23 cellular contexts compared by ENCODE assay signal in the genomic region with DNA sequence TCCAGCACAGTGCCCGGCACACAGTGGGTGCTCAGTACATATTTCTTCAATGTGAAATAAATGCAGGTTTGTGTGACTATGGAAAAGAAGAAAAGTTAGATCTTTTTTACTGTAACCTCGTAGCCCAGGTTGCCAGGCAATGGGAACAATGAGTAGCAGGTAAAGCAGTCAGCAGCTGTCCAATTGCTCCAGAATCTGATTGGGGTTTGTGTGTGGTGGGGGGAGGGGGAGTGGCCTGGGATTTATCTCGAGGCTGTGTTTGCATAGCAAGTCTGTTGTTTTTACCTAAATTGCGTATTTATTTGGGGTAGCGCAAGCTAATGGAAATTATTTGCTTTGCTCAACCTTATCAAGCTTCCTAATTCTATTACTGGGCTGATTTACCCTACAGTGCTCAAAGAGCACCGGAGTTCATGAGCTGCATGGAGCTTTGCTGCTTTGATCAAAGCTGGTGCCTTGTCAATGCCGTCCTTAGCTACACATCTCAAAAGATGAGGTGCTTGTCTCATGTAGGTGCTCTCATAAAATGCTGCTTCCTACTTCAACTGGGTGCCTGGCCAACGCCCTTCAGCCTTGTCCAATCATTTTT.
DNase-seq lines count a peak whose midpoint lies in the region; ATAC-seq, FAIRE-seq and TF ChIP-seq lines count a peak whose summit lies in the region.
"Had no signal": no experiment of that assay in that cellular context is flagged by ENCODE, and none has a peak within 500 bp of the region (broad histone marks: within the 10 kb centered on the region; RNA-seq: fewer than 3 reads in every experiment).

No MANE protein-coding gene starts in this region.

- H2BK120ac ChIP-seq in H1 (replicated peaks; ENCODE audit: low read depth, low read length) = peak overlapping the region; percentile 99

- H3K27ac ChIP-seq in HUES6 (ENCODE audit: low read depth, low read length) = peak overlapping the region; percentile 68; the same call in 1 of the 2 replicates
- no peak overlapping the region for H3K27ac ChIP-seq in H1 (ENCODE audit: low read depth, low read length)
- no peak overlapping the region for H3K27ac ChIP-seq in pancreas

- H3K79me1 ChIP-seq in H1 (ENCODE audit: low read depth, low read length) = no peaks in the 10 kb centered on the region

- no peak overlapping the region for H3K14ac ChIP-seq in H1 (ENCODE audit: insufficient read length)

- POLR2A ChIA-PET in H1 (lab: Charles Lee; ENCODE audit: partially characterized antibody) = no interaction called here

- TF ChIP-seq RAD21 in H1 (IDR thresholded peaks at IDR 0.05 in 1 of 2, conservative IDR thresholded peaks at IDR 0.05 in 1 of 2; ENCODE audit: low read depth in 2 of 2, low read length in 2 of 2) = no peak

- in situ Hi-C loops in ACHN (cut with HindIII; ENCODE audit: low pct_ligation_motif_present, low pct_unique_long_range_greater_than_20kb, low sequenced_read_pairs) (no loop called here), KBM-7 (cut with MboI; ENCODE audit: low pct_unique_long_range_greater_than_20kb, low sequenced_read_pairs) (no loop called here)

- H3K4me2 ChIP-seq in H1 (ENCODE audit: insufficient read depth in 1 of 2, low read depth in 2 of 2, low read length in 2 of 2) = peak overlapping the region in 1 of 2 experiments; percentile 37; a peak in 2 of 4 replicates

- no peaks in the 10 kb centered on the region for H3K36me3 ChIP-seq in BE2C
- no peaks in the 10 kb centered on the region for H3K36me3 ChIP-seq in HUES6 (ENCODE audit: control insufficient read depth, insufficient read depth, low read length)
- H3K36me3 ChIP-seq in H1 (ENCODE audit: control insufficient read depth in 2 of 4, insufficient read depth in 4 of 4, low read length in 3 of 4) = no peaks in the 10 kb centered on the region
- H3K36me3 ChIP-seq in pancreas = no peaks in the 10 kb centered on the region
- H3K36me3 ChIP-seq: HAP-1 had no signal

- peak overlapping the region; percentile 60 for H2BK12ac ChIP-seq in H1 (ENCODE audit: low read depth, low read length)

- H3K79me2 ChIP-seq in H1 (ENCODE audit: control insufficient read depth in 1 of 2, insufficient read depth in 2 of 2, low read length in 2 of 2) = no peaks in the 10 kb centered on the region

- H3K27me3 ChIP-seq in BE2C (no peaks in the 10 kb centered on the region), HUES6 (ENCODE audit: control insufficient read depth, insufficient read depth, low read length) (no peaks in the 10 kb centered on the region), H1 (replicated peaks in 1 of 4; ENCODE audit: control insufficient read depth in 3 of 4, extremely low read depth in 1 of 4, insufficient read depth in 3 of 4, low read length in 3 of 4) (no peaks in the 10 kb centered on the region), pancreas (peaks cover 0 to 5% (median 0%) of the 10 kb centered on the region in 4 donors)

- WGBS in H1 (ENCODE audit: extremely low coverage in 1 of 2, insufficient coverage in 1 of 2, insufficient read length in 1 of 2, insufficient replicate concordance in 2 of 2, low coverage in 1 of 2, low lambda C conversion rate in 2 of 2, missing lambda C conversion rate in 1 of 2), 2 experiments = 55% methylated on average over 8 of the region's 8 CpGs; no CpG with 5 or more reads in 1 of the 2 experiments
- 29% methylated on average over 8 of the region's 8 CpGs for WGBS in pancreas, 2 donors

- H3K4me3 ChIP-seq in BE2C (ENCODE audit: low read depth, low read length) (peak overlapping the region; percentile 33), HUES6 (ENCODE audit: low read depth, low read length) (peak overlapping the region; percentile 8; the same call in 1 of the 2 replicates), H1 (ENCODE audit: extremely low read depth in 1 of 4, insufficient read depth in 2 of 4, low read depth in 3 of 4, low read length in 4 of 4) (no peak overlapping the region), pancreas (no peak overlapping the region)
- H3K4me3 ChIP-seq: HAP-1 had no signal

- DNase-seq in BE2C (peak; percentile 75), H1 (ENCODE audit: low read depth in 1 of 2, low spot score in 2 of 2) (no peak), pancreas (peak in 1 of 6 donors; percentile 15), ACHN (no peak), KBM-7 (no peak), D721Med (ENCODE audit: insufficient read length, low spot score) (no peak)
- DNase-seq: CD8-positive, alpha-beta memory T cell; DND-41; HFFc6; NCI-H1048; NCI-H1417; NCI-H1694; NCI-H2029 treated with DMSO at 0.1 percent for 48 hours; NCI-H2171 treated with DMSO at 0.1 percent for 48 hours; NCI-H345; NCI-H524 treated with DMSO at 0.1 percent for 48 hours; NCI-H774; SIG-M5; T-cell had no signal

- CTCF ChIA-PET in H1 (lab: Charles Lee; ENCODE audit: partially characterized antibody) = no interaction called here

- peak; percentile 30 to 81 (median 72) for ATAC-seq in pancreas
- ATAC-seq: T-cell had no signal

- H2AFZ ChIP-seq in H1 (ENCODE audit: low read length) = no peak overlapping the region

- H3K4me1 ChIP-seq in BE2C (peaks cover 8% of the 10 kb centered on the region), HUES6 (ENCODE audit: control insufficient read depth, insufficient read depth, low read length) (peaks cover 49% of the 10 kb centered on the region), H1 (replicated peaks in 1 of 4; ENCODE audit: control insufficient read depth in 3 of 4, insufficient read depth in 4 of 4, low read length in 3 of 4) (peaks cover 0 to 8% (median 6%) of the 10 kb centered on the region in 4 experiments; a peak in 4 of 7 replicates), pancreas (peaks cover 0 to 6% (median 0%) of the 10 kb centered on the region in 3 donors)
- H3K4me1 ChIP-seq: HAP-1 had no signal

- no peak for TF ChIP-seq EP300 in H1 (IDR thresholded peaks at IDR 0.05; ENCODE audit: borderline replicate concordance in 1 of 2, low read depth in 2 of 2, low read length in 2 of 2)

- H4K8ac ChIP-seq in H1 (ENCODE audit: extremely low read depth, insufficient read depth, low read length) = no peak overlapping the region

- H4K20me1 ChIP-seq in H1 (replicated peaks in 1 of 2; ENCODE audit: control insufficient read depth in 1 of 2, insufficient read depth in 2 of 2, low read length in 2 of 2) = no peaks in the 10 kb centered on the region

- peak overlapping the region; percentile 99 for H4K91ac ChIP-seq in H1 (replicated peaks; ENCODE audit: insufficient read length, low read length)

- peak overlapping the region; percentile 88; the same call in 1 of the 2 replicates for H2BK5ac ChIP-seq in H1 (ENCODE audit: low read depth, low read length)

- H4K5ac ChIP-seq in H1 (ENCODE audit: insufficient read length, low read depth, low read length) = peak overlapping the region; percentile 76

- H3K9ac ChIP-seq in HUES6 (ENCODE audit: low read length) = no peak overlapping the region
- no peak overlapping the region for H3K9ac ChIP-seq in H1 (replicated peaks in 1 of 4; ENCODE audit: extremely low read depth in 1 of 4, low read depth in 3 of 4, low read length in 3 of 4)

- H2AK5ac ChIP-seq in H1 (ENCODE audit: low read depth, low read length) = 0 out of 2 replicates have a peak overlapping the region, but pooled peaks have one; percentile 15

- FAIRE-seq in H1 (lab: Jason Lieb, UNC) = peak; percentile 71
- no peak for FAIRE-seq in pancreas (lab: Jason Lieb, UNC)
- FAIRE-seq in D721Med (lab: Jason Lieb, UNC) = no peak
- FAIRE-seq: A204.1, RCC 7860 had no signal

- peak overlapping the region; percentile 26; the same call in 1 of the 2 replicates for H3K18ac ChIP-seq in H1 (ENCODE audit: extremely low read depth, low read length)

- TF ChIP-seq POLR2A in H1 (IDR thresholded peaks at IDR 0.05; ENCODE audit: control extremely low read depth in 1 of 2, low read depth in 2 of 2, low read length in 2 of 2) = no peak

- intact Hi-C loops in pancreas (cut with DNase I) = no loop called here

- no peaks in the 10 kb centered on the region for H3K23me2 ChIP-seq in H1 (ENCODE audit: low read depth, low read length)

- H2BK15ac ChIP-seq in H1 (ENCODE audit: low read length) = no peak overlapping the region

- H3K56ac ChIP-seq in H1 (replicated peaks; ENCODE audit: insufficient read length, low read depth, low read length) = no peak overlapping the region

- H3K4ac ChIP-seq in H1 (replicated peaks; ENCODE audit: insufficient read length, low read depth, low read length) = peak overlapping the region; percentile 65

- no peak overlapping the region; the same call in 1 of the 2 replicates for H2BK20ac ChIP-seq in H1 (ENCODE audit: low read length)

- TF ChIP-seq CTCF in BE2C (IDR thresholded peaks at IDR 0.05; ENCODE audit: low read depth, low read length) (no peak), H1 (IDR thresholded peaks at IDR 0.05; ENCODE audit: control extremely low read depth in 1 of 3, insufficient read depth in 1 of 3, low read depth in 1 of 3, low read length in 3 of 3) (no peak), pancreas (IDR thresholded peaks at IDR 0.05) (no peak), D721Med (IDR thresholded peaks at IDR 0.05; ENCODE audit: insufficient read depth, missing control alignments) (no peak)

- H3K9me3 ChIP-seq in BE2C (no peaks in the 10 kb centered on the region), HUES6 (ENCODE audit: control insufficient read depth, insufficient read depth, low read depth, low read length) (no peaks in the 10 kb centered on the region), H1 (ENCODE audit: insufficient read depth in 2 of 2, low read depth in 1 of 2, low read length in 1 of 2) (no peaks in the 10 kb centered on the region), pancreas (no peaks in the 10 kb centered on the region)
- H3K9me3 ChIP-seq: HAP-1 had no signal

- no peak overlapping the region for H3K23ac ChIP-seq in H1 (ENCODE audit: insufficient read length)

TF ChIP-seq in H1, 55 proteins besides CTCF, POLR2A, EP300 and RAD21 (continues in another document):
- TF ChIP-seq EZH2 (IDR thresholded peaks at IDR 0.05; ENCODE audit: low read depth, low read length, severe bottlenecking) (no peak), EGR1 (IDR thresholded peaks at IDR 0.05; ENCODE audit: borderline replicate concordance, low read depth, low read length) (no peak), SIX5 (IDR thresholded peaks at IDR 0.05; ENCODE audit: low read depth, low read length) (no peak), CBX8 (IDR thresholded peaks at IDR 0.05; ENCODE audit: borderline replicate concordance, low read depth, low read length) (no peak), RFX5 (IDR thresholded peaks at IDR 0.05; ENCODE audit: borderline replicate concordance, low read depth, low read length) (no peak)
- TF ChIP-seq, protein P1, sequence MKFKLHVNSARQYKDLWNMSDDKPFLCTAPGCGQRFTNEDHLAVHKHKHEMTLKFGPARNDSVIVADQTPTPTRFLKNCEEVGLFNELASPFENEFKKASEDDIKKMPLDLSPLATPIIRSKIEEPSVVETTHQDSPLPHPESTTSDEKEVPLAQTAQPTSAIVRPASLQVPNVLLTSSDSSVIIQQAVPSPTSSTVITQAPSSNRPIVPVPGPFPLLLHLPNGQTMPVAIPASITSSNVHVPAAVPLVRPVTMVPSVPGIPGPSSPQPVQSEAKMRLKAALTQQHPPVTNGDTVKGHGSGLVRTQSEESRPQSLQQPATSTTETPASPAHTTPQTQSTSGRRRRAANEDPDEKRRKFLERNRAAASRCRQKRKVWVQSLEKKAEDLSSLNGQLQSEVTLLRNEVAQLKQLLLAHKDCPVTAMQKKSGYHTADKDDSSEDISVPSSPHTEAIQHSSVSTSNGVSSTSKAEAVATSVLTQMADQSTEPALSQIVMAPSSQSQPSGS (IDR thresholded peaks at IDR 0.05; ENCODE audit: low read length) = no peak

Comparison
In these comparisons a context has a peak if more than half of its experiments do, and no peak if none do; other contexts are left out.
1. H3K4me3 ChIP-seq: peak in BE2C (single experiment) and HUES6 (single experiment); none in H1 (0 of 4) and pancreas (0 of 4).